19 cellular contexts compared by ENCODE assay signal in genomic region chr17:65515512-65515911, GRCh38. TPM values are rescaled to one million over a fixed set of nuclear protein-coding genes. Genes with fewer than 3 reads are reported as not detected.
DNase-seq lines count a peak whose midpoint lies in the region; ATAC-seq and TF ChIP-seq lines count a peak whose summit lies in the region.
"Had no signal": no experiment of that assay in that cellular context is flagged by ENCODE, and none has a peak within 500 bp of the region (broad histone marks: within the 10 kb centered on the region; RNA-seq: fewer than 3 reads in every experiment).

No MANE protein-coding gene starts in this region.

- no peaks in the 10 kb centered on the region for H3K36me3 ChIP-seq in ES-I3 (ENCODE audit: insufficient read depth, low read length)
- H3K36me3 ChIP-seq in smooth muscle cell (ENCODE audit: low read depth): no peaks in the 10 kb centered on the region
- H3K36me3 ChIP-seq: uterus had no signal

- peaks cover 19% of the 10 kb centered on the region for H3K4me1 Mint-ChIP-seq in WTC11

- no peak for TF ChIP-seq CTCF in WTC11 (IDR thresholded peaks at IDR 0.05)
- TF ChIP-seq CTCF in smooth muscle cell (IDR thresholded peaks at IDR 0.05; ENCODE audit: borderline replicate concordance, insufficient read depth, poor library complexity, severe bottlenecking): no peak

- peak overlapping the region; percentile 50 for H3K4me3 Mint-ChIP-seq in WTC11
- H3K4me3 Mint-ChIP-seq: activated CD8-positive, alpha-beta memory T cell treated with anti-CD3 and anti-CD28 coated beads, Interleukin-2, amount 10 ng/mL, durations not matched to agents 7 days and 5 days; stimulated activated naive CD8-positive, alpha-beta T cell treated with anti-CD3 and anti-CD28 coated beads, Interleukin-15, Interleukin-2, amounts not matched to agents 100 ng/mL and 50 ng/mL, for 24 hours had no signal

- H3K9me3 ChIP-seq in ES-I3 (ENCODE audit: control insufficient read depth, insufficient read depth, low read length) (peaks cover 3% of the 10 kb centered on the region; the same call in 1 of the 2 replicates), smooth muscle cell (replicated peaks; ENCODE audit: low read depth) (no peaks in the 10 kb centered on the region)
- H3K9me3 ChIP-seq: uterus had no signal

- no peak overlapping the region for H3K27ac Mint-ChIP-seq in WTC11
- H3K27ac Mint-ChIP-seq: activated CD8-positive, alpha-beta memory T cell treated with anti-CD3 and anti-CD28 coated beads, Interleukin-2, amount 10 ng/mL, durations not matched to agents 7 days and 5 days; stimulated activated naive CD8-positive, alpha-beta T cell treated with anti-CD3 and anti-CD28 coated beads, Interleukin-15, Interleukin-2, amounts not matched to agents 100 ng/mL and 50 ng/mL, for 24 hours had no signal

- peaks cover 13% of the 10 kb centered on the region for H3K9me3 Mint-ChIP-seq in WTC11

- POLR2A ChIA-PET in WTC11 (lab: Charles Lee): no interaction called here

- H3K4me1 ChIP-seq in ES-I3 (ENCODE audit: insufficient read depth, low read length) (peaks cover 13% of the 10 kb centered on the region; the same call in 1 of the 2 replicates), smooth muscle cell (ENCODE audit: low read depth) (peaks cover 14% of the 10 kb centered on the region)
- H3K4me1 ChIP-seq: parathyroid adenoma had no signal

- H3K27me3 ChIP-seq in smooth muscle cell (ENCODE audit: low read depth): no peaks in the 10 kb centered on the region
- H3K27me3 ChIP-seq: dorsolateral prefrontal cortex, uterus had no signal

- no peak for DNase-seq in WTC11 (ENCODE audit: low spot score)
- peak; percentile 73 for DNase-seq in islet precursor cell
- no peak for DNase-seq in smooth muscle cell (lab: John Stamatoyannopoulos, UW; ENCODE audit: unreplicated experiment)
- DNase-seq in NCI-H1930 (lab: John Stamatoyannopoulos, UW): no peak
- DNase-seq in DMS79 (lab: John Stamatoyannopoulos, UW): no peak
- no peak for DNase-seq in NOMO-1 (lab: John Stamatoyannopoulos, UW; ENCODE audit: unreplicated experiment in 2 of 2)
- DNase-seq: activated CD8-positive, alpha-beta memory T cell treated with anti-CD3 and anti-CD28 coated beads, Interleukin-2, amount 10 ng/mL, durations not matched to agents 7 days and 5 days; C1 segment of cervical spinal cord; DMS153; erythroblast; Karpas-422; NCI-H526; stimulated activated CD4-positive, alpha-beta T cell treated with anti-CD3 and anti-CD28 coated beads, Interleukin-2, amount 100 ng/mL, for 48 hours; uterus had no signal

- H3K4me2 ChIP-seq in smooth muscle cell: peak overlapping the region; percentile 71

- peak overlapping the region; percentile 39; the same call in 1 of the 2 replicates for H3K9ac ChIP-seq in ES-I3 (ENCODE audit: low read depth, low read length)
- peak overlapping the region; percentile 24 for H3K9ac ChIP-seq in smooth muscle cell (ENCODE audit: low read depth)
- H3K9ac ChIP-seq: parathyroid adenoma had no signal

- H2AFZ ChIP-seq in smooth muscle cell (ENCODE audit: low read depth): peak overlapping the region; percentile 36
- H2AFZ ChIP-seq: parathyroid adenoma had no signal

- CTCF ChIA-PET in WTC11 (lab: Charles Lee): no interaction called here

- no peaks in the 10 kb centered on the region for H3K79me2 ChIP-seq in smooth muscle cell (ENCODE audit: low read depth)
- H3K79me2 ChIP-seq: parathyroid adenoma had no signal

- H3K4me3 ChIP-seq in smooth muscle cell: no peak overlapping the region
- H3K4me3 ChIP-seq: dorsolateral prefrontal cortex, uterus had no signal

- 66% methylated on average over 6 of the region's 6 CpGs for WGBS in smooth muscle cell (ENCODE audit: low lambda C conversion rate)

- peaks cover 11% of the 10 kb centered on the region for H3F3A ChIP-seq in smooth muscle cell (ENCODE audit: low read depth)

- H3K27me3 Mint-ChIP-seq in WTC11 (ENCODE audit: low read depth): peaks cover 3% of the 10 kb centered on the region; the same call in 1 of the 2 replicates

- no peaks in the 10 kb centered on the region; the same call in 1 of the 2 replicates for H3K36me3 Mint-ChIP-seq in WTC11
- H3K36me3 Mint-ChIP-seq: activated CD8-positive, alpha-beta memory T cell treated with anti-CD3 and anti-CD28 coated beads, Interleukin-2, amount 10 ng/mL, durations not matched to agents 7 days and 5 days had no signal

- H3K27ac ChIP-seq in smooth muscle cell (ENCODE audit: low read depth): peak overlapping the region; percentile 71
- H3K27ac ChIP-seq: parathyroid adenoma had no signal

- no peaks in the 10 kb centered on the region for H4K20me1 ChIP-seq in smooth muscle cell (ENCODE audit: low read depth)

- peak; percentile 45 for ATAC-seq in WTC11
- ATAC-seq in GM21447 (IDR thresholded peaks at IDR 0.05; ENCODE audit: unreplicated experiment): no peak
- ATAC-seq: activated CD8-positive, alpha-beta memory T cell treated with anti-CD3 and anti-CD28 coated beads, Interleukin-2, amount 10 ng/mL, durations not matched to agents 7 days and 5 days had no signal

TF ChIP-seq in WTC11, 78 proteins besides CTCF, POLR2A, EP300 and RAD21 (continues in another document):
- TF ChIP-seq MYBL2 (CRISPR knock-in tag; IDR thresholded peaks at IDR 0.05): no peak
- TF ChIP-seq, protein P1, sequence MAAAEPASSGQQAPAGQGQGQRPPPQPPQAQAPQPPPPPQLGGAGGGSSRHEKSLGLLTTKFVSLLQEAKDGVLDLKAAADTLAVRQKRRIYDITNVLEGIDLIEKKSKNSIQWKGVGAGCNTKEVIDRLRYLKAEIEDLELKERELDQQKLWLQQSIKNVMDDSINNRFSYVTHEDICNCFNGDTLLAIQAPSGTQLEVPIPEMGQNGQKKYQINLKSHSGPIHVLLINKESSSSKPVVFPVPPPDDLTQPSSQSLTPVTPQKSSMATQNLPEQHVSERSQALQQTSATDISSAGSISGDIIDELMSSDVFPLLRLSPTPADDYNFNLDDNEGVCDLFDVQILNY (CRISPR knock-in tag; IDR thresholded peaks at IDR 0.05): no peak
- TF ChIP-seq, protein P2, sequence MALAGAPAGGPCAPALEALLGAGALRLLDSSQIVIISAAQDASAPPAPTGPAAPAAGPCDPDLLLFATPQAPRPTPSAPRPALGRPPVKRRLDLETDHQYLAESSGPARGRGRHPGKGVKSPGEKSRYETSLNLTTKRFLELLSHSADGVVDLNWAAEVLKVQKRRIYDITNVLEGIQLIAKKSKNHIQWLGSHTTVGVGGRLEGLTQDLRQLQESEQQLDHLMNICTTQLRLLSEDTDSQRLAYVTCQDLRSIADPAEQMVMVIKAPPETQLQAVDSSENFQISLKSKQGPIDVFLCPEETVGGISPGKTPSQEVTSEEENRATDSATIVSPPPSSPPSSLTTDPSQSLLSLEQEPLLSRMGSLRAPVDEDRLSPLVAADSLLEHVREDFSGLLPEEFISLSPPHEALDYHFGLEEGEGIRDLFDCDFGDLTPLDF (CRISPR knock-in tag; IDR thresholded peaks at IDR 0.05): no peak
- no peak for TF ChIP-seq ZNF423 (CRISPR knock-in tag; IDR thresholded peaks at IDR 0.05)
- TF ChIP-seq JAZF1 (CRISPR knock-in tag; IDR thresholded peaks at IDR 0.05): no peak
- TF ChIP-seq SP1 (CRISPR knock-in tag; conservative IDR thresholded peaks at IDR 0.05): no peak
- TF ChIP-seq ZNF671 (CRISPR knock-in tag; IDR thresholded peaks at IDR 0.05): no peak
- TF ChIP-seq, protein P3, sequence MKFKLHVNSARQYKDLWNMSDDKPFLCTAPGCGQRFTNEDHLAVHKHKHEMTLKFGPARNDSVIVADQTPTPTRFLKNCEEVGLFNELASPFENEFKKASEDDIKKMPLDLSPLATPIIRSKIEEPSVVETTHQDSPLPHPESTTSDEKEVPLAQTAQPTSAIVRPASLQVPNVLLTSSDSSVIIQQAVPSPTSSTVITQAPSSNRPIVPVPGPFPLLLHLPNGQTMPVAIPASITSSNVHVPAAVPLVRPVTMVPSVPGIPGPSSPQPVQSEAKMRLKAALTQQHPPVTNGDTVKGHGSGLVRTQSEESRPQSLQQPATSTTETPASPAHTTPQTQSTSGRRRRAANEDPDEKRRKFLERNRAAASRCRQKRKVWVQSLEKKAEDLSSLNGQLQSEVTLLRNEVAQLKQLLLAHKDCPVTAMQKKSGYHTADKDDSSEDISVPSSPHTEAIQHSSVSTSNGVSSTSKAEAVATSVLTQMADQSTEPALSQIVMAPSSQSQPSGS (CRISPR knock-in tag; IDR thresholded peaks at IDR 0.05; ENCODE audit: borderline replicate concordance, low read depth): no peak
- TF ChIP-seq, protein P4, sequence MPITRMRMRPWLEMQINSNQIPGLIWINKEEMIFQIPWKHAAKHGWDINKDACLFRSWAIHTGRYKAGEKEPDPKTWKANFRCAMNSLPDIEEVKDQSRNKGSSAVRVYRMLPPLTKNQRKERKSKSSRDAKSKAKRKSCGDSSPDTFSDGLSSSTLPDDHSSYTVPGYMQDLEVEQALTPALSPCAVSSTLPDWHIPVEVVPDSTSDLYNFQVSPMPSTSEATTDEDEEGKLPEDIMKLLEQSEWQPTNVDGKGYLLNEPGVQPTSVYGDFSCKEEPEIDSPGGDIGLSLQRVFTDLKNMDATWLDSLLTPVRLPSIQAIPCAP (CRISPR knock-in tag; IDR thresholded peaks at IDR 0.05): no peak
- no peak for TF ChIP-seq OVOL2 (CRISPR knock-in tag; IDR thresholded peaks at IDR 0.05; ENCODE audit: borderline replicate concordance)
- TF ChIP-seq TCF7 (CRISPR knock-in tag; IDR thresholded peaks at IDR 0.05; ENCODE audit: low read depth): no peak
- TF ChIP-seq CREM (CRISPR knock-in tag; IDR thresholded peaks at IDR 0.05): no peak
- TF ChIP-seq AR (CRISPR knock-in tag; IDR thresholded peaks at IDR 0.05): no peak

RNA-seq across cellular contexts. Expression of gene AXIN2, which starts 45.9 kb away (rescaled TPM):
- total RNA-seq in WTC11 (2021): 35.0 to 37.3 TPM (median 37.0 TPM) in 3 replicates
- 14.2 and 20.1 TPM in 2 replicates for total RNA-seq in smooth muscle cell
- polyA plus RNA-seq in smooth muscle cell: 13.8 and 14.5 TPM in 2 replicates
